Comparison of ENCODE assay signal across 8 cellular contexts in genomic region chr22:33271390-33272161, GRCh38.
DNase-seq lines count a peak whose midpoint lies in the region; ATAC-seq and TF ChIP-seq lines count a peak whose summit lies in the region.

No MANE protein-coding gene starts in this region.

- H3K9me3 Mint-ChIP-seq in HFFc6 = peaks cover 33% of the 10 kb centered on the region

- no peaks in the 10 kb centered on the region for H3K4me1 ChIP-seq in adrenal gland (replicated peaks in 1 of 2)

- H3K4me3 ChIP-seq in adrenal gland = no peak overlapping the region

- H3K36me3 ChIP-seq in adrenal gland (replicated peaks in 1 of 2) = no peaks in the 10 kb centered on the region

- H3K27me3 Mint-ChIP-seq in HFFc6 (ENCODE audit: insufficient read depth) = no peaks in the 10 kb centered on the region

- 74 to 88% (median 82%) methylated on average over 6 of the region's 6 CpGs for WGBS in adrenal gland, 4 donors

- TF ChIP-seq CTCF in adrenal gland (IDR thresholded peaks at IDR 0.05) (no peak), HFFc6 (IDR thresholded peaks at IDR 0.05) (no peak)

- no peak overlapping the region for H3K4me3 Mint-ChIP-seq in HFFc6

- DNase-seq in adrenal gland (peak in 4 of 7 donors; percentile 29 to 64 (median 36)), pons (ENCODE audit: low spot score) (peak; percentile 52), COLO668 (lab: John Stamatoyannopoulos, UW; ENCODE audit: unreplicated experiment) (no peak), HFFc6 (no peak), SW 1271 (lab: John Stamatoyannopoulos, UW) (no peak)
- DNase-seq in stimulated activated CD4-positive, alpha-beta T cell treated with anti-CD3 and anti-CD28 coated beads, Interleukin-4, amount 100 ng/mL, for 1 hour = no peak

- H3K9me3 ChIP-seq in adrenal gland (replicated peaks in 1 of 3) = no peaks in the 10 kb centered on the region

- peaks cover 12% of the 10 kb centered on the region; the same call in 1 of the 2 replicates for H3K36me3 Mint-ChIP-seq in HFFc6 (ENCODE audit: low read depth)

- H3K27me3 ChIP-seq in adrenal gland = no peaks in the 10 kb centered on the region

- no peak overlapping the region for H3K27ac Mint-ChIP-seq in HFFc6

- peak; percentile 73 for ATAC-seq in GM19043 (IDR thresholded peaks at IDR 0.05; ENCODE audit: low read depth, unreplicated experiment)
- ATAC-seq in HG03064 (IDR thresholded peaks at IDR 0.05; ENCODE audit: low read depth, unreplicated experiment) = peak; percentile 63

- H3K4me1 Mint-ChIP-seq in HFFc6 (ENCODE audit: low read depth) = no peaks in the 10 kb centered on the region

- intact Hi-C loops in adrenal gland (cut with DNase I) = no loop called here

- H3K27ac ChIP-seq in adrenal gland = no peak overlapping the region

- TF ChIP-seq POLR2A in adrenal gland (IDR thresholded peaks at IDR 0.05) = no peak

Comparison
In these comparisons a context has a peak if more than half of its experiments do, and no peak if none do; other contexts are left out.
1. DNase-seq: peak in adrenal gland (4 of 7) and pons (single experiment); none in COLO668 (single experiment), HFFc6 (single experiment), stimulated activated CD4-positive, alpha-beta T cell treated with anti-CD3 and anti-CD28 coated beads, Interleukin-4, amount 100 ng/mL, for 1 hour (single experiment) and SW 1271 (0 of 2).